ENCODE assay signal across 24 cellular contexts in the genomic region with DNA sequence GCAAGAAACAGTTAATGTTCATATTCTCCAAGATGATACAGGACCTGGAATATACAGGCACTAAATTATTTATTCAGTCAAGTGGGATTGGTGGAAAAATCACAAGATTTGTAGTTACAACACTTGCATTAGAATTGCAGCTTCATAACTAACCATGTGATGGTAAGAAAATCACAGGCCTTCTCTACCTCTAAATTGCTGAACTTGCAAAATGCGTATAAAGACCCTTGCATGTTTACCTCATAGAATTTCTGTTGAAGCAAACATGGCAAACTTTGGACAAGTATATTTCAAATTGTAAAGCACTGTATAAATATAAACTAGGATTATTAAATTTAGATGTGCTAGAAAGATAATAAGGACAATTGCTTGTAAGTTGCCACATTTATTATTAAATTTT.
DNase-seq lines count a peak whose midpoint lies in the region; ATAC-seq, FAIRE-seq and TF ChIP-seq lines count a peak whose summit lies in the region.
"Had no signal": no experiment of that assay in that cellular context is flagged by ENCODE, and none has a peak within 500 bp of the region (broad histone marks: within the 10 kb centered on the region; RNA-seq: fewer than 3 reads in every experiment).

No MANE protein-coding gene starts in this region.

- no peaks in the 10 kb centered on the region for H3K36me3 ChIP-seq in HepG2 (replicated peaks in 1 of 2; ENCODE audit: control insufficient read depth in 1 of 2, insufficient read depth in 2 of 2, low read length in 2 of 2)
- H3K36me3 ChIP-seq in right lobe of liver = no peaks in the 10 kb centered on the region
- H3K36me3 ChIP-seq in K562 (ENCODE audit: control insufficient read depth, insufficient read depth, low read length) = no peaks in the 10 kb centered on the region
- no peaks in the 10 kb centered on the region for H3K36me3 ChIP-seq in effector memory CD4-positive, alpha-beta T cell (ENCODE audit: control insufficient read depth, insufficient read depth, low read length)
- H3K36me3 ChIP-seq: BE2C, BLaER1 had no signal

- ATAC-seq in HepG2 (no peak), right lobe of liver (no peak), K562 (no peak)
- ATAC-seq: GM12878 had no signal

- no peak for DNase-seq in HepG2 (ENCODE audit: low spot score)
- DNase-seq in right lobe of liver = no peak
- DNase-seq in K562 (ENCODE audit: extremely low read depth in 1 of 4, low spot score in 3 of 4) = no peak
- DNase-seq in NCI-H345 (lab: John Stamatoyannopoulos, UW) = no peak
- DNase-seq in effector memory CD4-positive, alpha-beta T cell = no peak
- DNase-seq: ACHN; BE2C; C1 segment of cervical spinal cord; CD4-positive, alpha-beta memory T cell; CD4-positive, CD25-positive, alpha-beta regulatory T cell; CD8-positive, alpha-beta memory T cell; COR-L47; DMS 273 treated with DMSO at 0.1 percent for 48 hours; DMS153; DMS53; DMS79; DND-41; EL; GDM1 had no signal

- FAIRE-seq in HepG2 (lab: Jason Lieb, UNC) = no peak
- no peak for FAIRE-seq in K562 (lab: Jason Lieb, UNC)
- FAIRE-seq: GM12878, GM12892, GM19239 had no signal

- in situ Hi-C loops in HepG2 (cut with HindIII; ENCODE audit: extremely low pct_ligation_motif_present, low pct_unique_long_range_greater_than_20kb) = no loop called here
- in situ Hi-C loops in K562 (cut with MboI) = no loop called here

- H3K27ac ChIP-seq in HepG2 (ENCODE audit: extremely low read length, insufficient read depth, low read length) (no peak overlapping the region), right lobe of liver (no peak overlapping the region), K562 (ENCODE audit: extremely low read depth, low read depth, low read length) (no peak overlapping the region)
- no peak overlapping the region for H3K27ac ChIP-seq in effector memory CD4-positive, alpha-beta T cell (ENCODE audit: insufficient read depth, low read length, poor library complexity, severe bottlenecking)
- H3K27ac ChIP-seq: 22Rv1, BLaER1 had no signal

- TF ChIP-seq POLR2A in HepG2 (IDR thresholded peaks at IDR 0.05; ENCODE audit: insufficient read depth in 1 of 2, low read depth in 2 of 2, low read length in 2 of 2) = no peak
- no peak for TF ChIP-seq POLR2A in right lobe of liver (IDR thresholded peaks at IDR 0.05)
- TF ChIP-seq POLR2A in K562 (conservative IDR thresholded peaks at IDR 0.05) = no peak

- H3K4me3 ChIP-seq in HepG2 (replicated peaks in 1 of 3; ENCODE audit: insufficient read depth in 1 of 3, low read depth in 2 of 3, low read length in 3 of 3) (no peak overlapping the region), right lobe of liver (no peak overlapping the region), K562 (no peak overlapping the region)
- no peak overlapping the region for H3K4me3 ChIP-seq in effector memory CD4-positive, alpha-beta T cell (ENCODE audit: insufficient read depth, low read depth, low read length, poor library complexity, severe bottlenecking)
- H3K4me3 ChIP-seq: BLaER1, GM12878 had no signal

- H3K9ac ChIP-seq in HepG2 (ENCODE audit: insufficient read depth, low read depth, low read length) = no peak overlapping the region
- H3K9ac ChIP-seq in K562 (ENCODE audit: insufficient read depth in 1 of 2, low read depth in 2 of 2, low read length in 2 of 2) = no peak overlapping the region
- H3K9ac ChIP-seq: BLaER1 had no signal

- H3K4me2 ChIP-seq in HepG2 (ENCODE audit: low read depth, low read length) (no peak overlapping the region), K562 (ENCODE audit: insufficient read depth, low read length) (no peak overlapping the region)
- H3K4me2 ChIP-seq: BLaER1 had no signal

- H3K4me1 ChIP-seq in HepG2 (ENCODE audit: insufficient read depth, low read length) (no peaks in the 10 kb centered on the region), right lobe of liver (no peaks in the 10 kb centered on the region), K562 (replicated peaks in 1 of 2; ENCODE audit: control insufficient read depth in 2 of 2, insufficient read depth in 2 of 2, low read length in 2 of 2) (no peaks in the 10 kb centered on the region)
- H3K4me1 ChIP-seq in effector memory CD4-positive, alpha-beta T cell (ENCODE audit: control insufficient read depth, insufficient read depth, low read length, poor library complexity, severe bottlenecking) = no peaks in the 10 kb centered on the region
- H3K4me1 ChIP-seq: BE2C, BLaER1 had no signal

- H3K27me3 ChIP-seq in HepG2 (ENCODE audit: control insufficient read depth in 1 of 2, insufficient read depth in 2 of 2, low read length in 2 of 2) (no peaks in the 10 kb centered on the region), right lobe of liver (no peaks in the 10 kb centered on the region), K562 (ENCODE audit: control insufficient read depth in 2 of 2, insufficient read depth in 2 of 2, low read length in 2 of 2) (no peaks in the 10 kb centered on the region)
- no peaks in the 10 kb centered on the region for H3K27me3 ChIP-seq in effector memory CD4-positive, alpha-beta T cell (replicated peaks; ENCODE audit: control insufficient read depth, insufficient read depth, low read length, poor library complexity, severe bottlenecking)
- H3K27me3 ChIP-seq: BE2C, BLaER1 had no signal

- H2AFZ ChIP-seq in HepG2 (ENCODE audit: low read length) (no peak overlapping the region), K562 (ENCODE audit: low read depth, low read length) (no peak overlapping the region)

- intact Hi-C loops in HepG2 (cut with micrococcal nuclease; ENCODE audit: unreplicated experiment) = no loop called here
- intact Hi-C loops in right lobe of liver (cut with DNase I) = no loop called here
- intact Hi-C loops in K562 (cut with micrococcal nuclease) = no loop called here

- BruUV-seq in HepG2 (replicated peaks; lab: Mats Ljungman, UMichigan) = no TSS peak
- no TSS peak for BruUV-seq in K562 (replicated peaks; lab: Mats Ljungman, UMichigan)

- no peaks in the 10 kb centered on the region for H4K20me1 ChIP-seq in HepG2 (ENCODE audit: insufficient read depth, low read length)
- H4K20me1 ChIP-seq in K562 (replicated peaks; ENCODE audit: control insufficient read depth, insufficient read depth, low read length) = no peaks in the 10 kb centered on the region
- H4K20me1 ChIP-seq: BLaER1 had no signal

- no peak for TF ChIP-seq EP300 in HepG2 (IDR thresholded peaks at IDR 0.05; ENCODE audit: low read depth in 2 of 2, low read length in 2 of 2)
- TF ChIP-seq EP300 in HepG2 (CRISPR knock-in tag; IDR thresholded peaks at IDR 0.05; ENCODE audit: borderline replicate concordance) = no peak
- TF ChIP-seq EP300 in K562 (IDR thresholded peaks at IDR 0.05; ENCODE audit: low read length) = no peak

- no peak for TF ChIP-seq CTCF in HepG2 (CRISPR knock-in tag; IDR thresholded peaks at IDR 0.05)
- no peak for TF ChIP-seq CTCF in right lobe of liver (IDR thresholded peaks at IDR 0.05)
- no peak for TF ChIP-seq CTCF in K562 (IDR thresholded peaks at IDR 0.05 in 2 of 3, conservative IDR thresholded peaks at IDR 0.05 in 1 of 3; ENCODE audit: insufficient read depth in 2 of 3, low read depth in 1 of 3, low read length in 3 of 3)

- 0 out of 2 replicates have a peak, but pooled peaks cover 12% of the 10 kb centered on the region for H3K9me3 ChIP-seq in HepG2 (ENCODE audit: low read length)
- no peaks in the 10 kb centered on the region for H3K9me3 ChIP-seq in right lobe of liver
- H3K9me3 ChIP-seq in K562 (replicated peaks; ENCODE audit: control insufficient read depth, insufficient read depth, low read depth, low read length) = no peaks in the 10 kb centered on the region
- no peaks in the 10 kb centered on the region for H3K9me3 ChIP-seq in effector memory CD4-positive, alpha-beta T cell (ENCODE audit: control insufficient read depth, low read length)
- H3K9me3 ChIP-seq: BE2C, BLaER1 had no signal

- WGBS in HepG2 (ENCODE audit: low lambda C conversion rate) = 91% methylated on average over 1 of the region's 1 CpG
- 82% methylated on average over 1 of the region's 1 CpG for WGBS in right lobe of liver (ENCODE audit: insufficient coverage, low coverage, low lambda C conversion rate, missing lambda C conversion rate)
- WGBS in K562 (ENCODE audit: insufficient coverage, low coverage, missing lambda C conversion rate) = 14% methylated on average over 1 of the region's 1 CpG

- POLR2A ChIA-PET in HepG2 (lab: Yijun Ruan, JAX) (no interaction called here), K562 (lab: Yijun Ruan, JAX) (no interaction called here)

- no peak for TF ChIP-seq RAD21 in HepG2 (CRISPR knock-in tag; IDR thresholded peaks at IDR 0.05)
- TF ChIP-seq RAD21 in K562 (CRISPR knock-in tag; conservative IDR thresholded peaks at IDR 0.05 in 1 of 2, IDR thresholded peaks at IDR 0.05 in 1 of 2) = no peak

- no peaks in the 10 kb centered on the region for H3K79me2 ChIP-seq in HepG2 (ENCODE audit: insufficient read depth, low read length)
- no peaks in the 10 kb centered on the region for H3K79me2 ChIP-seq in K562 (ENCODE audit: control insufficient read depth, insufficient read depth, low read length)

- CTCF ChIA-PET in HepG2 (lab: Yijun Ruan, JAX; ENCODE audit: low intra/inter-chr PET ratio, low total read pairs) (no interaction called here), K562 (lab: Yijun Ruan, JAX; ENCODE audit: low intra/inter-chr PET ratio) (no interaction called here)

- H3K9me1 ChIP-seq in K562 (ENCODE audit: control insufficient read depth, insufficient read depth, low read length) = no peaks in the 10 kb centered on the region

TF ChIP-seq in HepG2, 621 proteins besides CTCF, POLR2A, EP300 and RAD21 (continues in another document):
- TF ChIP-seq SIX4 (CRISPR knock-in tag; IDR thresholded peaks at IDR 0.05) (no peak), U2AF2 (IDR thresholded peaks at IDR 0.05; ENCODE audit: low read depth, low read length) (no peak), NFIB (CRISPR knock-in tag; IDR thresholded peaks at IDR 0.05; ENCODE audit: borderline replicate concordance) (no peak), MAFF (IDR thresholded peaks at IDR 0.05; ENCODE audit: low read depth, low read length) (peak; percentile 94), MAFK (conservative IDR thresholded peaks at IDR 0.05 in 1 of 2, IDR thresholded peaks at IDR 0.05 in 1 of 2; ENCODE audit: low read length in 2 of 2) (peak; percentile 92 to 96)

TF ChIP-seq in K562, 482 proteins besides CTCF, POLR2A, EP300 and RAD21 (continues in another document):
- TF ChIP-seq C11orf30 (IDR thresholded peaks at IDR 0.05; ENCODE audit: low read depth) (peak; percentile 47), MXI1 (IDR thresholded peaks at IDR 0.05; ENCODE audit: low read depth, low read length) (no peak), ZNF316 (IDR thresholded peaks at IDR 0.05) (peak; percentile 61), SLC30A9 (CRISPR knock-in tag; IDR thresholded peaks at IDR 0.05) (no peak), RBM15 (IDR thresholded peaks at IDR 0.05; ENCODE audit: insufficient read depth, low read length) (no peak)

Comparison
In these comparisons a context has a peak if more than half of its experiments do, and no peak if none do; other contexts are left out.
1. Of the 241 proteins assayed by ChIP-seq in both HepG2 and K562: peak only in HepG2: none; only in K562: MAFG; in both: MAFF and MAFK; in neither: 238.